In genomic region chr20:3846378-3846739, GRCh38 we compare ENCODE assay signal across 1 cellular context.
TF ChIP-seq lines count a peak whose summit lies in the region.

No MANE protein-coding gene starts in this region.

TF ChIP-seq in HepG2, 621 proteins besides CTCF, POLR2A, EP300 and RAD21 (continued from another document and continues in another):
- no peak for TF ChIP-seq ZNF318 (CRISPR knock-in tag; IDR thresholded peaks at IDR 0.05)
- no peak for TF ChIP-seq POLR2G (IDR thresholded peaks at IDR 0.05; ENCODE audit: low read depth, low read length)
- TF ChIP-seq CERS6 (CRISPR knock-in tag; IDR thresholded peaks at IDR 0.05): 0 out of 2 replicates have a peak, but pooled peaks have one; percentile 47
- TF ChIP-seq MTA3 (CRISPR knock-in tag; IDR thresholded peaks at IDR 0.05): no peak
- TF ChIP-seq ZKSCAN5 (CRISPR knock-in tag; IDR thresholded peaks at IDR 0.05): no peak
- TF ChIP-seq ZNF737 (CRISPR knock-in tag; IDR thresholded peaks at IDR 0.05; ENCODE audit: borderline replicate concordance): no peak
- no peak for TF ChIP-seq ZNF530 (CRISPR knock-in tag; IDR thresholded peaks at IDR 0.05; ENCODE audit: low read depth)
- no peak; the same call in 1 of the 2 replicates for TF ChIP-seq ZNF75D (CRISPR knock-in tag; IDR thresholded peaks at IDR 0.05; ENCODE audit: borderline replicate concordance)
- TF ChIP-seq TGIF2 (CRISPR knock-in tag; IDR thresholded peaks at IDR 0.05): no peak
- TF ChIP-seq NRL (CRISPR knock-in tag; IDR thresholded peaks at IDR 0.05; ENCODE audit: borderline replicate concordance): peak; percentile 85
- TF ChIP-seq ZNF256 (CRISPR knock-in tag; conservative IDR thresholded peaks at IDR 0.05): 0 out of 2 replicates have a peak, but pooled peaks have one; percentile 17
- no peak for TF ChIP-seq JARID2 (CRISPR knock-in tag; IDR thresholded peaks at IDR 0.05; ENCODE audit: insufficient replicate concordance)
- TF ChIP-seq ZNF33A (CRISPR knock-in tag; IDR thresholded peaks at IDR 0.05; ENCODE audit: borderline replicate concordance): 0 out of 2 replicates have a peak, but pooled peaks have one; percentile 13
- no peak for TF ChIP-seq THYN1 (CRISPR knock-in tag; IDR thresholded peaks at IDR 0.05; ENCODE audit: borderline replicate concordance, low read depth)
- no peak; the same call in 1 of the 2 replicates for TF ChIP-seq AHR (CRISPR knock-in tag; IDR thresholded peaks at IDR 0.05)
- no peak for TF ChIP-seq SMYD3 (CRISPR knock-in tag; IDR thresholded peaks at IDR 0.05)
- no peak for TF ChIP-seq SNAPC5 (CRISPR knock-in tag; IDR thresholded peaks at IDR 0.05; ENCODE audit: borderline replicate concordance)
- TF ChIP-seq ZNF251 (CRISPR knock-in tag; IDR thresholded peaks at IDR 0.05): no peak; the same call in 1 of the 2 replicates
- no peak for TF ChIP-seq USF2 (IDR thresholded peaks at IDR 0.05; ENCODE audit: low read depth, low read length)
- peak; percentile 58; the same call in 1 of the 2 replicates for TF ChIP-seq USF2 (CRISPR knock-in tag; IDR thresholded peaks at IDR 0.05; ENCODE audit: borderline replicate concordance)
- TF ChIP-seq ZNF276 (CRISPR knock-in tag; IDR thresholded peaks at IDR 0.05; ENCODE audit: low read depth): no peak
- TF ChIP-seq TEAD3 (CRISPR knock-in tag; optimal IDR thresholded peaks at IDR 0.05; ENCODE audit: borderline replicate concordance): no peak
- TF ChIP-seq ZNF891 (CRISPR knock-in tag; IDR thresholded peaks at IDR 0.05): no peak
- no peak for TF ChIP-seq SUZ12 (IDR thresholded peaks at IDR 0.05; ENCODE audit: low read depth, low read length)
- no peak for TF ChIP-seq ZNF770 (CRISPR knock-in tag; IDR thresholded peaks at IDR 0.05)
- no peak for TF ChIP-seq POGK (CRISPR knock-in tag; conservative IDR thresholded peaks at IDR 0.05)
- no peak for TF ChIP-seq KLF16 (CRISPR knock-in tag; IDR thresholded peaks at IDR 0.05)
- no peak for TF ChIP-seq ZFP41 (CRISPR knock-in tag; IDR thresholded peaks at IDR 0.05; ENCODE audit: borderline replicate concordance)
- TF ChIP-seq ZNF781 (CRISPR knock-in tag; IDR thresholded peaks at IDR 0.05; ENCODE audit: borderline replicate concordance, not compliant biosample characterization): peak; percentile 16
- no peak; the same call in 1 of the 2 replicates for TF ChIP-seq KDM5A (IDR thresholded peaks at IDR 0.05; ENCODE audit: borderline replicate concordance, low read length)
- TF ChIP-seq ZNF121 (CRISPR knock-in tag; IDR thresholded peaks at IDR 0.05): no peak
- TF ChIP-seq ZNF652 (CRISPR knock-in tag; IDR thresholded peaks at IDR 0.05; ENCODE audit: borderline replicate concordance, low read depth): no peak
- no peak; the same call in 1 of the 2 replicates for TF ChIP-seq AFF4 (CRISPR knock-in tag; IDR thresholded peaks at IDR 0.05)
- no peak for TF ChIP-seq NFYC (CRISPR knock-in tag; IDR thresholded peaks at IDR 0.05)
- TF ChIP-seq ZNF768 (CRISPR knock-in tag; IDR thresholded peaks at IDR 0.05): no peak
- no peak for TF ChIP-seq ZNF496 (CRISPR knock-in tag; IDR thresholded peaks at IDR 0.05; ENCODE audit: insufficient replicate concordance)
- TF ChIP-seq SALL1 (CRISPR knock-in tag; IDR thresholded peaks at IDR 0.05): peak; percentile 64; the same call in 1 of the 2 replicates
- no peak for TF ChIP-seq ZNF383 (CRISPR knock-in tag; IDR thresholded peaks at IDR 0.05; ENCODE audit: borderline replicate concordance)
- peak; percentile 62; the same call in 1 of the 2 replicates for TF ChIP-seq ZNF367 (CRISPR knock-in tag; IDR thresholded peaks at IDR 0.05; ENCODE audit: borderline replicate concordance)
- no peak for TF ChIP-seq ZNF777 (CRISPR knock-in tag; IDR thresholded peaks at IDR 0.05)
- TF ChIP-seq MAX (IDR thresholded peaks at IDR 0.05): no peak; the same call in 1 of the 2 replicates
